16 cellular contexts compared by ENCODE assay signal in genomic region chr12:78916845-78917480, GRCh38. TPM values are rescaled to one million over a fixed set of nuclear protein-coding genes. Genes with fewer than 3 reads are reported as not detected.
DNase-seq lines count a peak whose midpoint lies in the region; ATAC-seq, FAIRE-seq and TF ChIP-seq lines count a peak whose summit lies in the region.
"Had no signal": no experiment of that assay in that cellular context is flagged by ENCODE, and none has a peak within 500 bp of the region (broad histone marks: within the 10 kb centered on the region; RNA-seq: fewer than 3 reads in every experiment).

No MANE protein-coding gene starts in this region.

- no peaks in the 10 kb centered on the region for H3K36me3 ChIP-seq in left lung
- H3K36me3 ChIP-seq: lower lobe of right lung, tibial nerve had no signal

- peak; percentile 86 for DNase-seq in ACHN
- peak; percentile 4 for DNase-seq in HTR-8/SVneo (ENCODE audit: insufficient read length, low spot score)
- DNase-seq in astrocyte of the spinal cord (ENCODE audit: low read depth, low spot score) = peak; percentile 68
- peak in 1 of 2 donors; percentile 44 for DNase-seq in left lung
- no peak for DNase-seq in SK-N-DZ (ENCODE audit: low spot score)
- no peak for DNase-seq in right cardiac atrium
- DNase-seq in activated naive CD4-positive, alpha-beta T cell treated with anti-CD3 and anti-CD28 coated beads, Interleukin-2, amount 50 U/mL, for 16 hours = no peak
- DNase-seq: activated CD4-positive, alpha-beta T cell treated with anti-CD3 and anti-CD28 coated beads, Interleukin-2, amount 10 ng/mL, durations not matched to agents 24 days and 14 days; lower lobe of right lung; occipital lobe; stimulated activated CD8-positive, alpha-beta memory T cell treated with anti-CD3 and anti-CD28 coated beads, Interleukin-4, amount 100 ng/mL, for 48 hours; T-cell had no signal

- peak; percentile 9 for FAIRE-seq in HTR-8/SVneo (lab: Jason Lieb, UNC)

- H3K4me1 ChIP-seq in left lung = no peaks in the 10 kb centered on the region
- H3K4me1 ChIP-seq in right cardiac atrium (ENCODE audit: control insufficient read depth, insufficient read depth, low read length) = no peaks in the 10 kb centered on the region
- H3K4me1 ChIP-seq: lower lobe of right lung, tibial nerve had no signal

- H3K27ac ChIP-seq in left lung (no peak overlapping the region), right cardiac atrium (ENCODE audit: low read length) (no peak overlapping the region)
- H3K27ac ChIP-seq: hepatocyte, lower lobe of right lung, tibial nerve had no signal

- in situ Hi-C loops in ACHN (cut with HindIII; ENCODE audit: low pct_ligation_motif_present, low pct_unique_long_range_greater_than_20kb, low sequenced_read_pairs) = no loop called here
- in situ Hi-C loops in astrocyte of the spinal cord (cut with HindIII; ENCODE audit: low sequenced_read_pairs) = no loop called here

- H3K4me3 ChIP-seq in astrocyte of the spinal cord (ENCODE audit: low read depth, low read length) = no peak overlapping the region
- no peak overlapping the region for H3K4me3 ChIP-seq in left lung
- no peak overlapping the region for H3K4me3 ChIP-seq in right cardiac atrium (ENCODE audit: low read length)
- H3K4me3 ChIP-seq: hepatocyte, lower lobe of right lung, tibial nerve had no signal

- 62% methylated on average over 3 of the region's 3 CpGs for WGBS in right cardiac atrium

- intact Hi-C loops in left lung (cut with DNase I) = no loop called here
- intact Hi-C loops in right cardiac atrium (cut with DNase I) = no loop called here

- no peaks in the 10 kb centered on the region for H3K27me3 ChIP-seq in left lung
- no peaks in the 10 kb centered on the region for H3K27me3 ChIP-seq in right cardiac atrium (ENCODE audit: control insufficient read depth, insufficient read depth)
- H3K27me3 ChIP-seq: hepatocyte, tibial nerve had no signal

- no peak for TF ChIP-seq CTCF in astrocyte of the spinal cord (IDR thresholded peaks at IDR 0.05; ENCODE audit: low read depth, low read length)
- no peak for TF ChIP-seq CTCF in left lung (IDR thresholded peaks at IDR 0.05)

- H3K9me3 ChIP-seq in left lung (no peaks in the 10 kb centered on the region), right cardiac atrium (ENCODE audit: control insufficient read depth, low read length) (no peaks in the 10 kb centered on the region)
- H3K9me3 ChIP-seq: lower lobe of right lung, tibial nerve had no signal

- ATAC-seq in left lung (peak; percentile 89), right cardiac atrium (no peak), HG03460 (IDR thresholded peaks at IDR 0.05; ENCODE audit: unreplicated experiment) (no peak)
- ATAC-seq: activated T-helper 17 cell treated with anti-CD3 and anti-CD28 coated beads, Interleukin-2, amount 50 U/mL, for 72 hours; T-cell had no signal

RNA-seq across cellular contexts. Expression of gene SYT1, which starts 52.4 kb away (rescaled TPM):
- 1 to 10 TPM; 1.5 TPM for total RNA-seq in left lung
- polyA plus RNA-seq in SK-N-DZ (2014; cell fraction: cytosol; rRNA removed) = 73.8 and 76.9 TPM in 2 replicates
- 39.9 and 54.0 TPM in 2 replicates for polyA plus RNA-seq in SK-N-DZ (2014; cell fraction: nucleus; rRNA removed)
- under 1 TPM in 3 of 4 donors, not detected in 1; 0.23 to 0.53 (median 0.32) TPM for total RNA-seq in right cardiac atrium
- 0.20 TPM for polyA plus RNA-seq in right cardiac atrium
- total RNA-seq: activated CD4-positive, alpha-beta T cell treated with anti-CD3 and anti-CD28 coated beads, Interleukin-2, amount 10 ng/mL, durations not matched to agents 24 days and 14 days; activated T-helper 17 cell treated with anti-CD3 and anti-CD28 coated beads, Interleukin-2, amount 50 U/mL, for 72 hours had no signal

Comparison
In these comparisons a context has a peak if more than half of its experiments do, and no peak if none do; other contexts are left out.
1. DNase-seq: peak in ACHN (single experiment), HTR-8/SVneo (single experiment) and astrocyte of the spinal cord (single experiment); none in SK-N-DZ (single experiment), right cardiac atrium (0 of 3) and activated naive CD4-positive, alpha-beta T cell treated with anti-CD3 and anti-CD28 coated beads, Interleukin-2, amount 50 U/mL, for 16 hours (single experiment).